ENCODE assay signal across 1 cellular context in genomic region chr6:125586074-125586473, GRCh38.
TF ChIP-seq lines count a peak whose summit lies in the region.

No MANE protein-coding gene starts in this region.

TF ChIP-seq in K562, 482 proteins besides CTCF, POLR2A, EP300 and RAD21 (continued from another document):
- TF ChIP-seq TRIM25 (IDR thresholded peaks at IDR 0.05; ENCODE audit: borderline replicate concordance) (no peak), TEAD1 (CRISPR knock-in tag; IDR thresholded peaks at IDR 0.05) (no peak), FIP1L1 (IDR thresholded peaks at IDR 0.05; ENCODE audit: low read depth, low read length, poor library complexity, severe bottlenecking) (no peak), ZNF277 (CRISPR knock-in tag; IDR thresholded peaks at IDR 0.05; ENCODE audit: borderline replicate concordance) (no peak), DMBX1 (CRISPR knock-in tag; IDR thresholded peaks at IDR 0.05; ENCODE audit: borderline replicate concordance) (no peak), E2F3 (CRISPR knock-in tag; IDR thresholded peaks at IDR 0.05) (no peak), MXD1 (CRISPR knock-in tag; IDR thresholded peaks at IDR 0.05; ENCODE audit: borderline replicate concordance, poor library complexity, severe bottlenecking) (no peak), TBP (optimal IDR thresholded peaks at IDR 0.05; ENCODE audit: low read depth, low read length) (no peak), BRD9 (IDR thresholded peaks at IDR 0.05; ENCODE audit: low read depth, partially characterized antibody) (no peak)
TF ChIP-seq in K562: peak in this region for 0.
